1 cellular context compared by ENCODE assay signal in the genomic region with DNA sequence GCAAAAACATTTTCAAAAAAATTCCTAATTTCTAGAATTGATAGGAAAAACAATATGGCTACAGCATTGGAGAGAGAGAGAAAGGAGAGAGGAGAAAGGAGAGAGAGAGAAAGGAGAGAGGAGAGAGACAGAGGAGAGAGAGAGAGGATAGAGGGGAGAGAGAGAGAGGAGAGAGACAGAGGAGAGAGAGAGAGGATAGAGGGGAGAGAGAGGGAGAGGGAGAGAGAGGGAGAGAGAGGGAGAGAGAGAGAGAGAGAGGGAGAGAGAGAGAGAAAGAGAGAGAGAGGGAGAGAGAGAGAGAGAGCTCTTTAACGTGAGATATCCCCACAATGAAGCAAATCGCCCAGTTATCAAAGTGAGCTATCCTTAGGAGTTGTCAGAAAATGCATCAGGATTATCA.
TF ChIP-seq lines count a peak whose summit lies in the region.

No MANE protein-coding gene starts in this region.

TF ChIP-seq in HepG2, 621 proteins besides CTCF, POLR2A, EP300 and RAD21 (continued from another document):
- TF ChIP-seq ZBTB10 (CRISPR knock-in tag; IDR thresholded peaks at IDR 0.05; ENCODE audit: borderline replicate concordance) (no peak), ZNF557 (CRISPR knock-in tag; IDR thresholded peaks at IDR 0.05) (no peak), HNRNPK (IDR thresholded peaks at IDR 0.05; ENCODE audit: low read depth, low read length, poor library complexity, severe bottlenecking) (peak; percentile 50), PCBP2 (optimal IDR thresholded peaks at IDR 0.05; ENCODE audit: low read depth, low read length, poor library complexity, severe bottlenecking) (no peak)
- TF ChIP-seq, protein P1, sequence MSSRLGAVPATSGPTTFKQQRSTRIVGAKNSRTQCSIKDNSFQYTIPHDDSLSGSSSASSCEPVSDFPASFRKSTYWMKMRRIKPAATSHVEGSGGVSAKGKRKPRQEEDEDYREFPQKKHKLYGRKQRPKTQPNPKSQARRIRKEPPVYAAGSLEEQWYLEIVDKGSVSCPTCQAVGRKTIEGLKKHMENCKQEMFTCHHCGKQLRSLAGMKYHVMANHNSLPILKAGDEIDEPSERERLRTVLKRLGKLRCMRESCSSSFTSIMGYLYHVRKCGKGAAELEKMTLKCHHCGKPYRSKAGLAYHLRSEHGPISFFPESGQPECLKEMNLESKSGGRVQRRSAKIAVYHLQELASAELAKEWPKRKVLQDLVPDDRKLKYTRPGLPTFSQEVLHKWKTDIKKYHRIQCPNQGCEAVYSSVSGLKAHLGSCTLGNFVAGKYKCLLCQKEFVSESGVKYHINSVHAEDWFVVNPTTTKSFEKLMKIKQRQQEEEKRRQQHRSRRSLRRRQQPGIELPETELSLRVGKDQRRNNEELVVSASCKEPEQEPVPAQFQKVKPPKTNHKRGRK (CRISPR knock-in tag; IDR thresholded peaks at IDR 0.05): no peak
